20 cellular contexts compared by ENCODE assay signal in genomic region chr7:49389866-49390265, GRCh38.
DNase-seq lines count a peak whose midpoint lies in the region; ATAC-seq lines count a peak whose summit lies in the region.
"Had no signal": no experiment of that assay in that cellular context is flagged by ENCODE, and none has a peak within 500 bp of the region (broad histone marks: within the 10 kb centered on the region; RNA-seq: fewer than 3 reads in every experiment).

No MANE protein-coding gene starts in this region.

- H3K27ac ChIP-seq in HUES64 (ENCODE audit: low read depth, low read length): peak overlapping the region; percentile 20; the same call in 1 of the 2 replicates
- H3K27ac ChIP-seq in iPS-20b (ENCODE audit: low read length): no peak overlapping the region
- H3K27ac ChIP-seq: 22Rv1, C4-2B, HL-60 had no signal

- H3K27me3 ChIP-seq in HUES64 (ENCODE audit: insufficient read depth, low read length) (no peaks in the 10 kb centered on the region), iPS-20b (ENCODE audit: insufficient read depth, low read length) (no peaks in the 10 kb centered on the region)

- H3K36me3 ChIP-seq in HUES64 (ENCODE audit: insufficient read depth, low read length) (no peaks in the 10 kb centered on the region), iPS-20b (ENCODE audit: insufficient read depth, low read depth, low read length) (no peaks in the 10 kb centered on the region)

- H3K4me1 ChIP-seq in HUES64 (ENCODE audit: insufficient read depth, low read length) (peaks cover 5% of the 10 kb centered on the region; the same call in 1 of the 2 replicates), iPS-20b (ENCODE audit: insufficient read depth, low read length) (peaks cover 4% of the 10 kb centered on the region; the same call in 1 of the 2 replicates)

- H3K9me3 ChIP-seq in HUES64 (ENCODE audit: insufficient read depth, low read depth, low read length) (peaks cover 13% of the 10 kb centered on the region; the same call in 1 of the 2 replicates), iPS-20b (ENCODE audit: insufficient read depth, low read depth, low read length) (peaks cover 10% of the 10 kb centered on the region)

- no peak for ATAC-seq in GM18909 (IDR thresholded peaks at IDR 0.05; ENCODE audit: poor library complexity, unreplicated experiment)
- ATAC-seq in GM18520 (IDR thresholded peaks at IDR 0.05; ENCODE audit: unreplicated experiment): no peak
- ATAC-seq: SK-N-SH treated with all-trans-retinoic acid at 6 μM for 48 hours, T-cell had no signal

- H3K9ac ChIP-seq in HUES64 (ENCODE audit: low read depth, low read length) (peak overlapping the region; percentile 5; the same call in 1 of the 2 replicates), iPS-20b (ENCODE audit: low read depth, low read length) (peak overlapping the region; percentile 22; the same call in 1 of the 2 replicates)

- DNase-seq in DMS53 (lab: John Stamatoyannopoulos, UW) (peak; percentile 7), DMS53 treated with DMSO at 0.1 percent for 48 hours (lab: John Stamatoyannopoulos, UW; ENCODE audit: unreplicated experiment) (no peak), OCI-M1 (lab: John Stamatoyannopoulos, UW) (peak; percentile 18), SHP77 (lab: John Stamatoyannopoulos, UW) (no peak)
- DNase-seq: AML-193, GDM1, Karpas-422, NCI-H1694 treated with DMSO at 0.1 percent for 48 hours, NCI-H510A, NCI-H748 treated with DMSO at 0.1 percent for 48 hours, SIG-M5, T-cell had no signal

- H3K4me3 ChIP-seq in HUES64 (ENCODE audit: low read length) (no peak overlapping the region), iPS-20b (ENCODE audit: low read length) (no peak overlapping the region)

- 77% methylated on average over 6 of the region's 6 CpGs for WGBS in HUES64

Comparison
In these comparisons a context has a peak if more than half of its experiments do, and no peak if none do; other contexts are left out.
1. DNase-seq: peak in DMS53 (single experiment) and OCI-M1 (single experiment); none in DMS53 treated with DMSO at 0.1 percent for 48 hours (single experiment) and SHP77 (0 of 2).